ENCODE assay signal across 1 cellular context in the genomic region with DNA sequence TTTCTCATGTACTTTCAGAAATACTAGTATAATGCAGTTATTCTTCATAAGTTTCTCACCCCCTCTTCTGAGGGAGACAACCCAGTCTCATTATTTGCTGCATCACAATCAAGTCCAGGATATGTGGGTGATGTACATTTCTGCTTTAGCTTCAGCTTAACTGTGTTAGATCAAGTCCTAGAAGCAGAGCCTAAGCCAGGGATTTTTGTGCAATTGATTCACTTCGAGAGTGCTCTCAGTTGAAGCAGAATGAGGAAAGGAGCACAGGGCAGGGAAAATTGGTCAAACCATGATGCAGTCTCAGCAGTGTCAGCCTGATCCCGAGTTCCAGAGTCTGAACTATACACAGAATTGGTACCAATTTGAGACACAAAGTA.
TF ChIP-seq lines count a peak whose summit lies in the region.

No MANE protein-coding gene starts in this region.

TF ChIP-seq in GM23338, 12 proteins besides CTCF, POLR2A, EP300 and RAD21 (continued from another document):
- TF ChIP-seq, protein P1, sequence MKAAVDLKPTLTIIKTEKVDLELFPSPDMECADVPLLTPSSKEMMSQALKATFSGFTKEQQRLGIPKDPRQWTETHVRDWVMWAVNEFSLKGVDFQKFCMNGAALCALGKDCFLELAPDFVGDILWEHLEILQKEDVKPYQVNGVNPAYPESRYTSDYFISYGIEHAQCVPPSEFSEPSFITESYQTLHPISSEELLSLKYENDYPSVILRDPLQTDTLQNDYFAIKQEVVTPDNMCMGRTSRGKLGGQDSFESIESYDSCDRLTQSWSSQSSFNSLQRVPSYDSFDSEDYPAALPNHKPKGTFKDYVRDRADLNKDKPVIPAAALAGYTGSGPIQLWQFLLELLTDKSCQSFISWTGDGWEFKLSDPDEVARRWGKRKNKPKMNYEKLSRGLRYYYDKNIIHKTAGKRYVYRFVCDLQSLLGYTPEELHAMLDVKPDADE (IDR thresholded peaks at IDR 0.05) = no peak
- TF ChIP-seq, protein P2, sequence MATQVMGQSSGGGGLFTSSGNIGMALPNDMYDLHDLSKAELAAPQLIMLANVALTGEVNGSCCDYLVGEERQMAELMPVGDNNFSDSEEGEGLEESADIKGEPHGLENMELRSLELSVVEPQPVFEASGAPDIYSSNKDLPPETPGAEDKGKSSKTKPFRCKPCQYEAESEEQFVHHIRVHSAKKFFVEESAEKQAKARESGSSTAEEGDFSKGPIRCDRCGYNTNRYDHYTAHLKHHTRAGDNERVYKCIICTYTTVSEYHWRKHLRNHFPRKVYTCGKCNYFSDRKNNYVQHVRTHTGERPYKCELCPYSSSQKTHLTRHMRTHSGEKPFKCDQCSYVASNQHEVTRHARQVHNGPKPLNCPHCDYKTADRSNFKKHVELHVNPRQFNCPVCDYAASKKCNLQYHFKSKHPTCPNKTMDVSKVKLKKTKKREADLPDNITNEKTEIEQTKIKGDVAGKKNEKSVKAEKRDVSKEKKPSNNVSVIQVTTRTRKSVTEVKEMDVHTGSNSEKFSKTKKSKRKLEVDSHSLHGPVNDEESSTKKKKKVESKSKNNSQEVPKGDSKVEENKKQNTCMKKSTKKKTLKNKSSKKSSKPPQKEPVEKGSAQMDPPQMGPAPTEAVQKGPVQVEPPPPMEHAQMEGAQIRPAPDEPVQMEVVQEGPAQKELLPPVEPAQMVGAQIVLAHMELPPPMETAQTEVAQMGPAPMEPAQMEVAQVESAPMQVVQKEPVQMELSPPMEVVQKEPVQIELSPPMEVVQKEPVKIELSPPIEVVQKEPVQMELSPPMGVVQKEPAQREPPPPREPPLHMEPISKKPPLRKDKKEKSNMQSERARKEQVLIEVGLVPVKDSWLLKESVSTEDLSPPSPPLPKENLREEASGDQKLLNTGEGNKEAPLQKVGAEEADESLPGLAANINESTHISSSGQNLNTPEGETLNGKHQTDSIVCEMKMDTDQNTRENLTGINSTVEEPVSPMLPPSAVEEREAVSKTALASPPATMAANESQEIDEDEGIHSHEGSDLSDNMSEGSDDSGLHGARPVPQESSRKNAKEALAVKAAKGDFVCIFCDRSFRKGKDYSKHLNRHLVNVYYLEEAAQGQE (IDR thresholded peaks at IDR 0.05; ENCODE audit: unreplicated experiment) = no peak
- TF ChIP-seq EZH2 (IDR thresholded peaks at IDR 0.05; ENCODE audit: low read depth, unreplicated experiment) = no peak
- no peak for TF ChIP-seq CREB1 (CRISPR knock-in tag; IDR thresholded peaks at IDR 0.05; ENCODE audit: low read depth)
